Comparison of ENCODE assay signal across 13 cellular contexts in the genomic region with DNA sequence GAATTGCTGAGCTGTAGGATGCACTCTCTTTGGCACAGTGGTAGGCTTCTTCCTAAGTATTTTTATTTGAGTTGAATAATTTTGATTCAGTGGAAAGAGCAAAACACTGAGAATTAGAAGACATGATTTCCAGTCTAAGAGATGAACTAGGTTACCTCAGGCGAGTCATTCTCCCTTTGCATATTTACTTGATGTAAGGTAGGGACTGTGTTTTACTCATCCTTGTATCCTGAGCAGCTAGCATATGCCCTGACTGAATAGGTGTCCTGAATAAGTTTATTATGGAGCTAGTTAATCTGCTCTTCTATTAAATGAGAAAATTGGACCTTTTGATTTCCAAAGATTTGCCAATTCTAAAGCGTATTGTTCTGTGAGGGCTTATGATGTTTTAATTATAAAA. TPM values are rescaled to one million over a fixed set of nuclear protein-coding genes. Genes with fewer than 3 reads are reported as not detected.
DNase-seq lines count a peak whose midpoint lies in the region; ATAC-seq and TF ChIP-seq lines count a peak whose summit lies in the region.
"Had no signal": no experiment of that assay in that cellular context is flagged by ENCODE, and none has a peak within 500 bp of the region (broad histone marks: within the 10 kb centered on the region; RNA-seq: fewer than 3 reads in every experiment).

No MANE protein-coding gene starts in this region.

- H3K4me3 Mint-ChIP-seq in CD8-positive, alpha-beta T cell: no peak overlapping the region
- no peak overlapping the region for H3K4me3 Mint-ChIP-seq in chondrocyte (ENCODE audit: unreplicated experiment)
- no peak overlapping the region for H3K4me3 Mint-ChIP-seq in stimulated activated naive B cell treated with anti-CD40 and anti-IgM and Interleukin-4, amounts not matched to agents 10 μg/mL and 1 μg/mL and 100 μg/mL, for 72 hours
- H3K4me3 Mint-ChIP-seq: activated B cell treated with CpG ODN at 0.5 μM for 24 hours had no signal

- no peak overlapping the region for H3K27ac ChIP-seq in CD8-positive, alpha-beta T cell (ENCODE audit: low read depth, low read length)
- H3K27ac ChIP-seq in KMS-11 (no peak overlapping the region; the same call in 1 of the 2 replicates), psoas muscle (peak overlapping the region; percentile 85)

- 96 to 100% (median 97%) methylated on average over 2 of the region's 2 CpGs for WGBS in psoas muscle, 3 donors

- POLR2A ChIA-PET in CD8-positive, alpha-beta T cell (lab: Charles Lee): interaction anchor here (0.5 to 1.9 kb wide), 5 partner anchors 9 to 79 kb away, joined by 3 to 8 read pairs (median 3); partner anchors contain the start of gene STIM1

- H3K27me3 ChIP-seq in CD8-positive, alpha-beta T cell (ENCODE audit: insufficient read depth, low read length): no peaks in the 10 kb centered on the region
- no peaks in the 10 kb centered on the region for H3K27me3 ChIP-seq in KMS-11 (ENCODE audit: insufficient read depth, low read depth)
- H3K27me3 ChIP-seq in psoas muscle (ENCODE audit: insufficient read depth in 3 of 3, low read length in 2 of 3): no peaks in the 10 kb centered on the region

- peaks cover 7% of the 10 kb centered on the region for H3K36me3 Mint-ChIP-seq in CD8-positive, alpha-beta T cell
- H3K36me3 Mint-ChIP-seq in chondrocyte (ENCODE audit: low read depth): no peaks in the 10 kb centered on the region
- H3K36me3 Mint-ChIP-seq in stimulated activated naive B cell treated with anti-CD40 and anti-IgM and Interleukin-4, amounts not matched to agents 10 μg/mL and 1 μg/mL and 100 μg/mL, for 72 hours: peaks cover 0 to 2% of the 10 kb centered on the region in 2 donors

- TF ChIP-seq CTCF in CD8-positive, alpha-beta T cell (IDR thresholded peaks at IDR 0.05): no peak
- TF ChIP-seq CTCF in KMS-11 (conservative IDR thresholded peaks at IDR 0.05; ENCODE audit: low read depth, low read length) (no peak), chondrocyte (IDR thresholded peaks at IDR 0.05) (no peak), psoas muscle (IDR thresholded peaks at IDR 0.05) (no peak)

- H3K4me2 ChIP-seq in KMS-11: peak overlapping the region; percentile 62; the same call in 1 of the 2 replicates

- CTCF ChIA-PET in CD8-positive, alpha-beta T cell (lab: Charles Lee): interaction anchor here (0.9 to 2.0 kb wide), 6 partner anchors 10 to 166 kb away, joined by 3 to 15 read pairs (median 4); partner anchors contain the start of gene STIM1

- H3K9me3 ChIP-seq in CD8-positive, alpha-beta T cell (ENCODE audit: low read length): no peaks in the 10 kb centered on the region
- H3K9me3 ChIP-seq in psoas muscle: no peaks in the 10 kb centered on the region

- no peak overlapping the region for H3K9ac ChIP-seq in KMS-11

- no peaks in the 10 kb centered on the region for H3K27me3 Mint-ChIP-seq in CD8-positive, alpha-beta T cell (ENCODE audit: low read depth)
- H3K27me3 Mint-ChIP-seq in chondrocyte (ENCODE audit: low read depth): no peaks in the 10 kb centered on the region
- H3K27me3 Mint-ChIP-seq in stimulated activated naive B cell treated with anti-CD40 and anti-IgM and Interleukin-4, amounts not matched to agents 10 μg/mL and 1 μg/mL and 100 μg/mL, for 72 hours: no peaks in the 10 kb centered on the region
- H3K27me3 Mint-ChIP-seq: activated B cell treated with CpG ODN at 0.5 μM for 24 hours had no signal

- peak overlapping the region; percentile 89 for H3K27ac Mint-ChIP-seq in CD8-positive, alpha-beta T cell
- peak overlapping the region; percentile 88 for H3K27ac Mint-ChIP-seq in chondrocyte (ENCODE audit: unreplicated experiment)
- H3K27ac Mint-ChIP-seq in stimulated activated naive B cell treated with anti-CD40 and anti-IgM and Interleukin-4, amounts not matched to agents 10 μg/mL and 1 μg/mL and 100 μg/mL, for 72 hours: no peak overlapping the region
- H3K27ac Mint-ChIP-seq: activated B cell treated with CpG ODN at 0.5 μM for 24 hours had no signal

- peaks cover 85% of the 10 kb centered on the region for H3K4me1 Mint-ChIP-seq in CD8-positive, alpha-beta T cell (ENCODE audit: low read depth)
- peaks cover 22% of the 10 kb centered on the region for H3K4me1 Mint-ChIP-seq in chondrocyte (ENCODE audit: low read depth)
- peaks cover 55 to 68% of the 10 kb centered on the region in 2 donors for H3K4me1 Mint-ChIP-seq in stimulated activated naive B cell treated with anti-CD40 and anti-IgM and Interleukin-4, amounts not matched to agents 10 μg/mL and 1 μg/mL and 100 μg/mL, for 72 hours

- no peak for ATAC-seq in CD8-positive, alpha-beta T cell
- no peak for ATAC-seq in psoas muscle
- ATAC-seq in stimulated activated naive B cell treated with anti-CD40 and anti-IgM and Interleukin-4, amounts not matched to agents 10 μg/mL and 1 μg/mL and 100 μg/mL, for 72 hours (replicated peaks): no peak
- ATAC-seq in HG03460 (IDR thresholded peaks at IDR 0.05; ENCODE audit: unreplicated experiment): no peak
- ATAC-seq: K562 had no signal

- H4K20me1 ChIP-seq in KMS-11 (ENCODE audit: insufficient read depth): 0 out of 2 replicates have a peak, but pooled peaks cover 4% of the 10 kb centered on the region

- H3K9me3 Mint-ChIP-seq in CD8-positive, alpha-beta T cell: no peaks in the 10 kb centered on the region
- no peaks in the 10 kb centered on the region for H3K9me3 Mint-ChIP-seq in chondrocyte (ENCODE audit: low read depth)
- H3K9me3 Mint-ChIP-seq in stimulated activated naive B cell treated with anti-CD40 and anti-IgM and Interleukin-4, amounts not matched to agents 10 μg/mL and 1 μg/mL and 100 μg/mL, for 72 hours: no peaks in the 10 kb centered on the region
- H3K9me3 Mint-ChIP-seq: activated B cell treated with CpG ODN at 0.5 μM for 24 hours had no signal

- peaks cover 73% of the 10 kb centered on the region for H3K4me1 ChIP-seq in CD8-positive, alpha-beta T cell (ENCODE audit: insufficient read depth, low read length)
- H3K4me1 ChIP-seq in KMS-11 (ENCODE audit: low read depth, poor library complexity, severe bottlenecking) (peaks cover 59% of the 10 kb centered on the region), psoas muscle (peaks cover 74% of the 10 kb centered on the region)

- H3K36me3 ChIP-seq in CD8-positive, alpha-beta T cell (ENCODE audit: insufficient read depth, low read length): no peaks in the 10 kb centered on the region
- H3K36me3 ChIP-seq in KMS-11 (ENCODE audit: insufficient read depth) (no peaks in the 10 kb centered on the region), psoas muscle (ENCODE audit: insufficient read depth in 1 of 2, low read depth in 1 of 2) (no peaks in the 10 kb centered on the region)

- H3K79me2 ChIP-seq in KMS-11 (ENCODE audit: insufficient read depth, low read depth): peaks cover 24% of the 10 kb centered on the region; the same call in 1 of the 2 replicates

- no peak overlapping the region for H2AFZ ChIP-seq in KMS-11 (ENCODE audit: low read depth)

- intact Hi-C loops in CD8-positive, alpha-beta T cell (cut with DNase I, micrococcal nuclease): no loop called here
- intact Hi-C loops in psoas muscle (cut with DNase I): loop anchor here (5.0 kb wide), 1 partner anchor 49 kb away; the partner anchor contains the start of gene STIM1 (in 2 of the 2)

- no peak overlapping the region for H3K4me3 ChIP-seq in CD8-positive, alpha-beta T cell (ENCODE audit: low read depth, low read length)
- H3K4me3 ChIP-seq in KMS-11 (IDR thresholded peaks at IDR 0.05; ENCODE audit: insufficient read depth, low read depth, low read length) (no peak overlapping the region), psoas muscle (no peak overlapping the region)
- H3K4me3 ChIP-seq: K562 had no signal

- DNase-seq in CD8-positive, alpha-beta T cell: no peak
- no peak for DNase-seq in chondrocyte (ENCODE audit: low spot score)
- DNase-seq in psoas muscle: no peak
- DNase-seq in GM03348 (ENCODE audit: low spot score): no peak
- DNase-seq in stimulated activated naive B cell treated with anti-CD40 and anti-IgM and Interleukin-4, amounts not matched to agents 10 μg/mL and 1 μg/mL and 100 μg/mL, for 72 hours: no peak
- no peak for DNase-seq in NCI-H1694 treated with DMSO at 0.1 percent for 48 hours (lab: John Stamatoyannopoulos, UW)
- DNase-seq: activated B cell treated with CpG ODN at 0.5 μM for 24 hours, activated gamma-delta T cell treated with Interleukin-2 at 50 U/mL for 16 hours, NCI-H2081, NCI-H774 had no signal

RNA-seq across cellular contexts. Expression of gene STIM1, which starts 50.7 kb away (rescaled TPM):
- 10 to 100 TPM; 72.5 to 84.3 TPM for total RNA-seq in CD8-positive, alpha-beta T cell
- total RNA-seq in chondrocyte: 38.5 to 50.7 TPM (median 46.7 TPM) in 3 replicates
- 100 to 1,000 TPM in 3 of 4 donors, 10 to 100 TPM in 1; 97.5 to 147 (median 112) TPM for total RNA-seq in psoas muscle
- 100 to 1,000 TPM in 1 of 3 donors, 10 to 100 TPM in 2; 52.1 to 133 (median 66.4) TPM for polyA plus RNA-seq in psoas muscle

Comparison
In these comparisons a context has a peak if more than half of its experiments do, and no peak if none do; other contexts are left out.
1. intact Hi-C loops: an anchor here in psoas muscle (5.0 kb wide); none called in CD8-positive, alpha-beta T cell.